In the genomic region with DNA sequence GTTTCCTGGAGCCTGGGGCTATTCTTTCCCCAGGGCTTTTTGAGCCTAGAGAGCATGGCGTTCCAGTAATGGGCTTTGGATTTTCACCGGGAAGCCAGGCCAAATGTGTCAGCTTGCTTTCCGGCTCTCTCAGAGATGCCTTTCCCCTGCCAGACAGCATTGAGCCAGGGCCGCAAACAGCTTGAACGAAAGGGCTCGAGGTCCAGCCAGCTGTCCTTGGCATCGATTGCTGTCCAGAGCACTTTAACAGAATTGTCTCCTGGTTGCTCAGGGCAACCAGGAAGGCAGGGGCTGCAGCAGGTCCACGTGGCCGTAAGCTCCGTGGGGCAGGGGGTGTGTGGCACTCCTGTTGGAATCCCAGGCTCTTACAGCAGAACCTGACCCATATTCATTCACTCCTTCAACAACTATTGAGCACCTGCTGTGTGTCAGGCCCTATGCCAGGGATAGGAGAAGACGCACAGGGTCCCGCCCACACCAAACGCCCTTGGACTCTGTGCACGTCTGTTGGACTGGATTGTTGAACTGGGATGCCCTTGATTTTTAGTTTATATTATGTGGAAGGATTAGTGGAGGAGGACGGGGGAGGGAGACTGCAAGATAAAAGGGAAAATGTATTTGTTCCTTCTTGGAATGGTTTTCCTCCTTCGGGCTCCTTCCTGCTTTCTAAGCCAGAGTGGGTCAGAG, we compare ENCODE assay signal across 9 cellular contexts. TPM values are rescaled to one million over a fixed set of nuclear protein-coding genes. Genes with fewer than 3 reads are reported as not detected.
DNase-seq lines count a peak whose midpoint lies in the region; ATAC-seq lines count a peak whose summit lies in the region.
"Had no signal": no experiment of that assay in that cellular context is flagged by ENCODE, and none has a peak within 500 bp of the region (broad histone marks: within the 10 kb centered on the region; RNA-seq: fewer than 3 reads in every experiment).

No MANE protein-coding gene starts in this region.

- CTCF ChIA-PET in activated CD4-positive, alpha-beta T cell treated with anti-CD3 and anti-CD28 coated beads for 36 hours (lab: Charles Lee): no interaction called here

- WGBS in urinary bladder: 21% methylated on average over 16 of the region's 16 CpGs

- no peaks in the 10 kb centered on the region for H3K36me3 ChIP-seq in urinary bladder (ENCODE audit: insufficient read depth)

- H3K4me3 Mint-ChIP-seq in activated CD4-positive, alpha-beta T cell treated with anti-CD3 and anti-CD28 coated beads for 36 hours: no peak overlapping the region

- H3K9me3 Mint-ChIP-seq in activated CD4-positive, alpha-beta T cell treated with anti-CD3 and anti-CD28 coated beads for 36 hours (ENCODE audit: low read depth): no peaks in the 10 kb centered on the region

- H3K27ac Mint-ChIP-seq in activated CD4-positive, alpha-beta T cell treated with anti-CD3 and anti-CD28 coated beads for 36 hours: no peak overlapping the region

- POLR2A ChIA-PET in activated CD4-positive, alpha-beta T cell treated with anti-CD3 and anti-CD28 coated beads for 36 hours (lab: Charles Lee): no interaction called here

- no peak overlapping the region for H3K4me3 ChIP-seq in urinary bladder (ENCODE audit: low read depth, low read length)

- H3K4me1 ChIP-seq in urinary bladder (ENCODE audit: insufficient read depth): no peaks in the 10 kb centered on the region

- H3K4me1 Mint-ChIP-seq in activated CD4-positive, alpha-beta T cell treated with anti-CD3 and anti-CD28 coated beads for 36 hours: no peaks in the 10 kb centered on the region

- peak; percentile 87 for DNase-seq in amniotic epithelial cell (ENCODE audit: low read depth)
- DNase-seq in globus pallidus (ENCODE audit: low spot score): peak; percentile 36
- peak; percentile 26 for DNase-seq in myocyte (ENCODE audit: low read depth)
- no peak for DNase-seq in A172 (ENCODE audit: low spot score)
- no peak for DNase-seq in activated CD4-positive, alpha-beta T cell treated with anti-CD3 and anti-CD28 coated beads for 36 hours
- no peak for DNase-seq in NCI-H510A treated with DMSO at 0.1 percent for 48 hours (lab: John Stamatoyannopoulos, UW)
- DNase-seq: NCI-H526; stimulated activated naive CD4-positive, alpha-beta T cell had no signal

- no peak for ATAC-seq in activated CD4-positive, alpha-beta T cell treated with anti-CD3 and anti-CD28 coated beads for 36 hours

- no peaks in the 10 kb centered on the region for H3K27me3 Mint-ChIP-seq in activated CD4-positive, alpha-beta T cell treated with anti-CD3 and anti-CD28 coated beads for 36 hours

- peak overlapping the region; percentile 40 for H3K27ac ChIP-seq in urinary bladder (ENCODE audit: low read depth)

- intact Hi-C loops in activated CD4-positive, alpha-beta T cell treated with anti-CD3 and anti-CD28 coated beads for 36 hours (cut with DNase I, micrococcal nuclease): no loop called here

- H3K36me3 Mint-ChIP-seq in activated CD4-positive, alpha-beta T cell treated with anti-CD3 and anti-CD28 coated beads for 36 hours (ENCODE audit: low read depth): no peaks in the 10 kb centered on the region

RNA-seq across cellular contexts. Expression of a gene that starts 38.8 kb away (rescaled TPM):
- total RNA-seq in myocyte (84.4 and 207 TPM in 2 replicates), urinary bladder (16.9 TPM)
- 18.9 TPM for polyA plus RNA-seq in myocyte (2012)
- polyA plus RNA-seq in urinary bladder: 50.9 TPM
- total RNA-seq in A172 (2014; rRNA removed; shearing (Covaris generic)): 55.7 and 58.5 TPM in 2 replicates
- total RNA-seq in activated CD4-positive, alpha-beta T cell treated with anti-CD3 and anti-CD28 coated beads for 36 hours: 10 to 100 TPM; 43.1 to 48.6 TPM

Comparison
In these comparisons a context has a peak if more than half of its experiments do, and no peak if none do; other contexts are left out.
1. DNase-seq: peak in amniotic epithelial cell (single experiment), globus pallidus (single experiment) and myocyte (single experiment); none in A172 (single experiment), activated CD4-positive, alpha-beta T cell treated with anti-CD3 and anti-CD28 coated beads for 36 hours (single experiment) and NCI-H510A treated with DMSO at 0.1 percent for 48 hours (single experiment).